ENCODE assay signal across 15 cellular contexts in the genomic region with DNA sequence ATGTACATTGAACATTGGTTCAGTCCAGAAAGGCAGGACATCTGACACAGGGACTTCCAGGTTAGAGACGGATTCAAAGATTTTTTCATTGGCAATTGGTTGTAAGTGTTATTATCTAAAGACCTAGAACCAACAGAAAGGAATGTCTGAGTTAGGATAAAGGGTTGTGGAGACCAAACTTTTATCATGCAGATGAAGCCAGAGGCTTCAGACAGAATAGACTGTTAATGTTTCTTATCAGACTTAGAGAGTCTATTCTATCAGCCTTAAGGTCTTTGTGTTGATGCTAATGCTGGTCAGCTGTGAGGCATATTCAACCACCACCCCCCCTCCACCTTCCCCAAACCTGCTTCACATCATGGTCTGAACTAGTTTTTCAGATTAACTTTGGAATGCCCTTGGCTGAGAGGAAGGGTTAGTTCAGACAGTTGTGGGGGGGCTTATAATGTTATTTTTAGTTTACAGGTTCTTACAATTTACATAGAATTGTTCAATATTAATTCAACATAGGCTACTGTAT. TPM values are rescaled to one million over a fixed set of nuclear protein-coding genes. Genes with fewer than 3 reads are reported as not detected.
DNase-seq lines count a peak whose midpoint lies in the region; ATAC-seq, FAIRE-seq and TF ChIP-seq lines count a peak whose summit lies in the region.
"Had no signal": no experiment of that assay in that cellular context is flagged by ENCODE, and none has a peak within 500 bp of the region (broad histone marks: within the 10 kb centered on the region; RNA-seq: fewer than 3 reads in every experiment).

No MANE protein-coding gene starts in this region.

- H3K9me1 ChIP-seq in K562 (ENCODE audit: control insufficient read depth, insufficient read depth, low read length), result no peaks in the 10 kb centered on the region

- H3K79me2 ChIP-seq in K562 (ENCODE audit: control insufficient read depth, insufficient read depth, low read length), result no peaks in the 10 kb centered on the region

- in situ Hi-C loops in K562 (cut with MboI), result no loop called here

- intact Hi-C loops in K562 (cut with micrococcal nuclease), result no loop called here

- no peak for TF ChIP-seq RAD21 in K562 (CRISPR knock-in tag; conservative IDR thresholded peaks at IDR 0.05 in 1 of 2, IDR thresholded peaks at IDR 0.05 in 1 of 2)

- H3K27ac ChIP-seq in K562 (ENCODE audit: extremely low read depth, low read depth, low read length) (no peak overlapping the region), mesenchymal stem cell (ENCODE audit: low read length, poor library complexity, severe bottlenecking) (no peak overlapping the region)
- H3K27ac ChIP-seq: C4-2B had no signal

- no peak overlapping the region for H4K91ac ChIP-seq in mesenchymal stem cell (ENCODE audit: low read length)

- H3K4me2 ChIP-seq in K562 (ENCODE audit: insufficient read depth, low read length) (no peak overlapping the region), mesenchymal stem cell (ENCODE audit: low read length, poor library complexity, severe bottlenecking) (no peak overlapping the region)

- H4K20me1 ChIP-seq in K562 (replicated peaks; ENCODE audit: control insufficient read depth, insufficient read depth, low read length), result no peaks in the 10 kb centered on the region

- FAIRE-seq in HTR-8/SVneo (lab: Jason Lieb, UNC) (peak; percentile 60), K562 (lab: Jason Lieb, UNC) (no peak)
- FAIRE-seq: A204.1, G401.6 had no signal

- peak overlapping the region; percentile 12 for H2BK5ac ChIP-seq in mesenchymal stem cell (ENCODE audit: low read depth, low read length, poor library complexity, severe bottlenecking)

- no peaks in the 10 kb centered on the region for H3K9me3 ChIP-seq in K562 (replicated peaks; ENCODE audit: control insufficient read depth, insufficient read depth, low read depth, low read length)
- no peaks in the 10 kb centered on the region for H3K9me3 ChIP-seq in mesenchymal stem cell (ENCODE audit: control insufficient read depth, low read length)
- H3K9me3 ChIP-seq: BE2C had no signal

- 0% methylated on average over 1 of the region's 1 CpG for WGBS in K562 (ENCODE audit: insufficient coverage, low coverage, missing lambda C conversion rate)
- 100% methylated on average over 1 of the region's 1 CpG for WGBS in mesenchymal stem cell

- no TSS peak for BruUV-seq in K562 (replicated peaks; lab: Mats Ljungman, UMichigan)

- H3K79me1 ChIP-seq in mesenchymal stem cell (replicated peaks; ENCODE audit: low read length, poor library complexity, severe bottlenecking), result no peaks in the 10 kb centered on the region

- peaks cover 19 to 28% of the 10 kb centered on the region in 2 experiments; a peak in 4 of 5 replicates for H3K4me1 ChIP-seq in K562 (replicated peaks in 1 of 2; ENCODE audit: control insufficient read depth in 2 of 2, insufficient read depth in 2 of 2, low read length in 2 of 2)
- peaks cover 11% of the 10 kb centered on the region for H3K4me1 ChIP-seq in mesenchymal stem cell (ENCODE audit: control insufficient read depth, insufficient read depth, low read depth, low read length)

- ATAC-seq in K562, result no peak
- no peak for ATAC-seq in HG03175 (IDR thresholded peaks at IDR 0.05; ENCODE audit: unreplicated experiment)

- POLR2A ChIA-PET in K562 (lab: Yijun Ruan, JAX), result interaction anchor here (0.7 to 2.5 kb wide), 3 partner anchors 9 to 36 kb away, joined by 3 to 7 read pairs (median 3); no protein-coding TSS in a partner anchor

- TF ChIP-seq CTCF in K562 (IDR thresholded peaks at IDR 0.05 in 2 of 3, conservative IDR thresholded peaks at IDR 0.05 in 1 of 3; ENCODE audit: insufficient read depth in 2 of 3, low read depth in 1 of 3, low read length in 3 of 3), result no peak

- TF ChIP-seq POLR2A in K562 (conservative IDR thresholded peaks at IDR 0.05), result no peak

- H3K18ac ChIP-seq in mesenchymal stem cell (ENCODE audit: low read depth in 1 of 2, low read length in 2 of 2), result no peak overlapping the region

- no peak overlapping the region for H2BK12ac ChIP-seq in mesenchymal stem cell (ENCODE audit: low read length in 2 of 2)

- no peak overlapping the region for H2AK5ac ChIP-seq in mesenchymal stem cell (ENCODE audit: low read length, severe bottlenecking)

- no peak overlapping the region for H3K14ac ChIP-seq in mesenchymal stem cell (ENCODE audit: low read length in 2 of 2)

- H3K36me3 ChIP-seq in K562 (ENCODE audit: control insufficient read depth, insufficient read depth, low read length), result no peaks in the 10 kb centered on the region
- peaks cover 0 to 4% of the 10 kb centered on the region in 2 experiments for H3K36me3 ChIP-seq in mesenchymal stem cell (ENCODE audit: control insufficient read depth in 1 of 2, insufficient read depth in 2 of 2, low read depth in 1 of 2, low read length in 2 of 2)
- H3K36me3 ChIP-seq: BE2C had no signal

- H3K23ac ChIP-seq in mesenchymal stem cell (ENCODE audit: low read length in 2 of 2), result no peak overlapping the region

- H2BK15ac ChIP-seq in mesenchymal stem cell (ENCODE audit: low read depth, poor library complexity, severe bottlenecking), result no peak overlapping the region

- H3K4ac ChIP-seq in mesenchymal stem cell (ENCODE audit: low read depth in 1 of 2, low read length in 2 of 2), result no peak overlapping the region

- H3K27me3 ChIP-seq in K562 (ENCODE audit: control insufficient read depth in 2 of 2, insufficient read depth in 2 of 2, low read length in 2 of 2), result no peaks in the 10 kb centered on the region
- no peaks in the 10 kb centered on the region for H3K27me3 ChIP-seq in mesenchymal stem cell (ENCODE audit: control insufficient read depth in 1 of 2, insufficient read depth in 1 of 2, low read length in 2 of 2)

- CTCF ChIA-PET in K562 (lab: Yijun Ruan, JAX; ENCODE audit: low intra/inter-chr PET ratio), result interaction anchor here (0.6 kb wide), 1 partner anchor 64 kb away, joined by 3 read pairs; no protein-coding TSS in a partner anchor

- H4K8ac ChIP-seq in mesenchymal stem cell (ENCODE audit: low read length), result no peak overlapping the region

- H3K4me3 ChIP-seq in K562 (no peak overlapping the region), mesenchymal stem cell (ENCODE audit: insufficient read depth in 1 of 2, low read depth in 1 of 2, low read length in 2 of 2) (no peak overlapping the region)

- H3K9ac ChIP-seq in K562 (ENCODE audit: insufficient read depth in 1 of 2, low read depth in 2 of 2, low read length in 2 of 2) (no peak overlapping the region), mesenchymal stem cell (ENCODE audit: low read length) (no peak overlapping the region)

- H2AFZ ChIP-seq in K562 (ENCODE audit: low read depth, low read length) (peak overlapping the region; percentile 2; the same call in 1 of the 2 replicates), mesenchymal stem cell (ENCODE audit: low read depth, low read length) (no peak overlapping the region)

- TF ChIP-seq EP300 in K562 (IDR thresholded peaks at IDR 0.05; ENCODE audit: low read length), result no peak

- DNase-seq in HTR-8/SVneo (ENCODE audit: insufficient read length, low spot score) (no peak), K562 (ENCODE audit: extremely low read depth in 1 of 4, low spot score in 3 of 4) (no peak), mesenchymal stem cell (no peak), Kasumi-1 (lab: John Stamatoyannopoulos, UW) (no peak), NCI-H345 treated with DMSO at 0.1 percent for 48 hours (lab: John Stamatoyannopoulos, UW; ENCODE audit: unreplicated experiment) (no peak), HCEC 1CT (no peak)
- DNase-seq: BE2C; CD4-positive, alpha-beta memory T cell; DMS153; DMS79 treated with DMSO at 0.1 percent for 48 hours had no signal

- H2BK120ac ChIP-seq in mesenchymal stem cell (ENCODE audit: low read depth, low read length), result no peak overlapping the region

RNA-seq across cellular contexts. Expression of gene ITGB3, which starts 2.1 kb away (rescaled TPM):
- 3.2 and 6.2 TPM in 2 replicates for total RNA-seq in K562 (2011; cell fraction: chromatin; rRNA removed; ENCODE audit: low replicate concordance)
- total RNA-seq in K562 (2011; cell fraction: nucleolus; rRNA removed), result 2.8 and 4.7 TPM in 2 replicates
- 3.4 and 4.4 TPM in 2 replicates for total RNA-seq in K562 (2011; cell fraction: nucleoplasm; rRNA removed)
- total RNA-seq in K562 (2014; rRNA removed) (0.45 and 0.54 TPM in 2 replicates), K562 (2014; rRNA removed; fragmentation: Illumina TruSeq; extraction: Trizol) (0.47 and 0.99 TPM in 2 replicates), K562 (2015; rRNA removed; fragmentation: Illumina TruSeq; extraction: Trizol) (0.30 and 0.62 TPM in 2 replicates), K562 (2021) (0.84 and 0.92 TPM in 2 replicates)
- polyA plus RNA-seq in K562 (2011; rRNA removed) (1.1 and 2.6 TPM in 2 replicates), K562 (2014; fragmentation: Illumina TruSeq; extraction: Trizol) (0.60 and 0.62 TPM in 2 replicates), K562 (2014; fragmentation: Nextera tagmentation; extraction: Ambion mirVana) (under 1 TPM in 1 of 2 experiments, not detected in 1; 0.08 TPM), K562 (2014; rRNA removed) (0.32 and 0.62 TPM in 2 replicates)
- polyA plus RNA-seq in K562 (2011; cell fraction: cytosol; rRNA removed), result 1.0 and 1.9 TPM in 2 replicates
- polyA plus RNA-seq in K562 (2011; cell fraction: nucleus; rRNA removed), result 0.95 and 3.2 TPM in 2 replicates
- 0.73 and 1.0 TPM in 2 replicates for polyA plus RNA-seq in K562 (2012)
- polyA minus RNA-seq in K562 (2011; rRNA and poly(A)+ RNA removed), result 1.8 and 6.9 TPM in 2 replicates
- 0.64 and 3.1 TPM in 2 replicates for polyA minus RNA-seq in K562 (2011; cell fraction: cytosol; rRNA and poly(A)+ RNA removed)
- 1.2 and 1.6 TPM in 2 replicates for polyA minus RNA-seq in K562 (2011; cell fraction: nucleus; rRNA and poly(A)+ RNA removed)
- polyA plus RNA-seq in mesenchymal stem cell (2013, experiment 1 of 2), result 11.3 TPM
- 11.3 TPM for polyA plus RNA-seq in mesenchymal stem cell (2013, experiment 2 of 2)
- total RNA-seq: CD4-positive, alpha-beta memory T cell; HT-29 had no signal
- polyA plus RNA-seq: CD4-positive, alpha-beta memory T cell had no signal

RNA-seq across cellular contexts. Expression of gene MYL4, which starts 42.3 kb away (rescaled TPM):
- 69.7 and 135 TPM in 2 replicates for total RNA-seq in K562 (2011; cell fraction: chromatin; rRNA removed; ENCODE audit: low replicate concordance)
- total RNA-seq in K562 (2011; cell fraction: nucleolus; rRNA removed), result 127 and 133 TPM in 2 replicates
- total RNA-seq in K562 (2011; cell fraction: nucleoplasm; rRNA removed), result 109 and 110 TPM in 2 replicates
- total RNA-seq in K562 (2014; rRNA removed), result 170 and 213 TPM in 2 replicates
- total RNA-seq in K562 (2014; rRNA removed; fragmentation: Illumina TruSeq; extraction: Trizol), result 83.5 and 117 TPM in 2 replicates
- total RNA-seq in K562 (2015; rRNA removed; fragmentation: Illumina TruSeq; extraction: Trizol), result 149 TPM in 2 replicates
- 177 and 183 TPM in 2 replicates for total RNA-seq in K562 (2021)
- 221 and 324 TPM in 2 replicates for polyA plus RNA-seq in K562 (2011; rRNA removed)
- 287 and 309 TPM in 2 replicates for polyA plus RNA-seq in K562 (2011; cell fraction: cytosol; rRNA removed)
- polyA plus RNA-seq in K562 (2011; cell fraction: nucleus; rRNA removed), result 346 and 397 TPM in 2 replicates
- 170 and 179 TPM in 2 replicates for polyA plus RNA-seq in K562 (2012)
- 252 and 284 TPM in 2 replicates for polyA plus RNA-seq in K562 (2014; fragmentation: Illumina TruSeq; extraction: Trizol)
- polyA plus RNA-seq in K562 (2014; fragmentation: Nextera tagmentation; extraction: Ambion mirVana), result 100 to 1,000 TPM; 287 to 423 TPM
- polyA plus RNA-seq in K562 (2014; rRNA removed), result 319 and 378 TPM in 2 replicates
- polyA minus RNA-seq in K562 (2011; rRNA and poly(A)+ RNA removed), result 90.7 and 106 TPM in 2 replicates
- polyA minus RNA-seq in K562 (2011; cell fraction: cytosol; rRNA and poly(A)+ RNA removed), result 34.9 and 40.8 TPM in 2 replicates
- 29.5 and 45.3 TPM in 2 replicates for polyA minus RNA-seq in K562 (2011; cell fraction: nucleus; rRNA and poly(A)+ RNA removed)
- 0.22 TPM for polyA plus RNA-seq in mesenchymal stem cell (2013, experiment 1 of 2)
- 0.14 TPM for polyA plus RNA-seq in mesenchymal stem cell (2013, experiment 2 of 2)
- total RNA-seq: CD4-positive, alpha-beta memory T cell; HT-29 had no signal
- polyA plus RNA-seq: CD4-positive, alpha-beta memory T cell had no signal
